Comparison of ENCODE assay signal across 31 cellular contexts in the genomic region with DNA sequence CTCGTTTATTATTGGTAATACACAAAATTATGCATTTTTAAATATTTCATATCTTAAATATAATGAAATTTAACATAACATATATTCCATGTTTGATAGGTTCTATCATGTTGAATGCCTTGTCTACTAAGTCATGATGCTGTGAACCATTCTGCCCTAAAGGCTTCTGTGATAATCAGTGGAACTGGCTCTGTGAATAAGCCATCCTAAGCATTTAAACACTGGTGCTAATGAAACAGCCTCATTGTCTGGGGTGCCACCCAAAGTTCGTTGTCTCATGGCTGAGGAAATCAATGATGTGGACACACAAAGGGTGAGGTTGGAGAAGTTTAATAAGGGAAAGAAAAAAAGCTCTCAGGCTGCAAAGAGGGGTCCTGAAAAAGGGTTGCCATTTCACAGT.
"Had no signal": no experiment of that assay in that cellular context is flagged by ENCODE, and none has a peak within 500 bp of the region (broad histone marks: within the 10 kb centered on the region; RNA-seq: fewer than 3 reads in every experiment).

No MANE protein-coding gene starts in this region.

- H3K4me1 ChIP-seq: adrenal gland, ascending aorta, body of pancreas, breast epithelium had no signal

- H3K9me3 ChIP-seq: adrenal gland, body of pancreas had no signal

- DNase-seq: activated effector memory CD4-positive, alpha-beta T cell treated with anti-CD3 and anti-CD28 coated beads, Interleukin-2, amount 50 U/mL, for 16 hours; activated effector memory CD4-positive, alpha-beta T cell treated with Interleukin-2 at 50 U/mL for 16 hours; activated gamma-delta T cell; activated gamma-delta T cell treated with Interleukin-2 at 50 U/mL for 16 hours; activated naive CD4-positive, alpha-beta T cell; activated naive CD4-positive, alpha-beta T cell treated with anti-CD3 and anti-CD28 coated beads for 36 hours; activated naive CD4-positive, alpha-beta T cell treated with anti-CD3 and anti-CD28 coated beads, Interleukin-2, amount 10 ng/mL, durations not matched to agents 7 days and 5 days; activated naive CD4-positive, alpha-beta T cell treated with anti-CD3 and anti-CD28 coated beads, Interleukin-2, amount 50 U/mL, for 16 hours; activated naive CD4-positive, alpha-beta T cell treated with Interleukin-2 at 50 U/mL for 16 hours; activated naive CD8-positive, alpha-beta T cell treated with anti-CD3 and anti-CD28 coated beads for 36 hours; activated naive CD8-positive, alpha-beta T cell treated with anti-CD3 and anti-CD28 coated beads, Interleukin-2, amount 10 ng/mL, durations not matched to agents 7 days and 5 days; activated naive CD8-positive, alpha-beta T cell treated with anti-CD3 and anti-CD28 coated beads, Interleukin-2, amount 50 U/mL, for 24 hours; activated T-cell treated with anti-CD3 and anti-CD28 coated beads for 4 hours; activated T-cell treated with anti-CD3 and anti-CD28 coated beads, Interleukin-2, amount 50 U/mL, for 1 hour; activated T-cell treated with anti-CD3 and anti-CD28 coated beads, Interleukin-2, amount 50 U/mL, for 24 hours; activated T-cell treated with anti-CD3 and anti-CD28 coated beads, Interleukin-2, amount 50 U/mL, for 4 hours; activated T-cell treated with anti-CD3 and anti-CD28 coated beads, Interleukin-2, amount 50 U/mL, for 48 hours; activated T-cell treated with anti-CD3 and anti-CD28 coated beads, Interleukin-2, amount 50 U/mL, for 72 hours; adrenal gland; amniotic stem cell; amygdala; anterior cingulate cortex; aorta; body of pancreas; brain microvascular endothelial cell; central memory CD4-positive, alpha-beta T cell; cerebellar nuclear complex had no signal

- H3K27ac ChIP-seq: adrenal gland, ascending aorta, body of pancreas, brain microvascular endothelial cell, breast epithelium, cardiac muscle cell had no signal

- H3K27me3 ChIP-seq: adrenal gland, ascending aorta, brain microvascular endothelial cell, breast epithelium, cardiac muscle cell had no signal

- H3K36me3 ChIP-seq: adrenal gland, ascending aorta, brain microvascular endothelial cell, breast epithelium, cardiac muscle cell had no signal

- FAIRE-seq: astrocyte had no signal

- H3K4me3 ChIP-seq: adrenal gland, ascending aorta, body of pancreas, breast epithelium, cardiac muscle cell had no signal
